ENCODE assay signal across 9 cellular contexts in the genomic region with DNA sequence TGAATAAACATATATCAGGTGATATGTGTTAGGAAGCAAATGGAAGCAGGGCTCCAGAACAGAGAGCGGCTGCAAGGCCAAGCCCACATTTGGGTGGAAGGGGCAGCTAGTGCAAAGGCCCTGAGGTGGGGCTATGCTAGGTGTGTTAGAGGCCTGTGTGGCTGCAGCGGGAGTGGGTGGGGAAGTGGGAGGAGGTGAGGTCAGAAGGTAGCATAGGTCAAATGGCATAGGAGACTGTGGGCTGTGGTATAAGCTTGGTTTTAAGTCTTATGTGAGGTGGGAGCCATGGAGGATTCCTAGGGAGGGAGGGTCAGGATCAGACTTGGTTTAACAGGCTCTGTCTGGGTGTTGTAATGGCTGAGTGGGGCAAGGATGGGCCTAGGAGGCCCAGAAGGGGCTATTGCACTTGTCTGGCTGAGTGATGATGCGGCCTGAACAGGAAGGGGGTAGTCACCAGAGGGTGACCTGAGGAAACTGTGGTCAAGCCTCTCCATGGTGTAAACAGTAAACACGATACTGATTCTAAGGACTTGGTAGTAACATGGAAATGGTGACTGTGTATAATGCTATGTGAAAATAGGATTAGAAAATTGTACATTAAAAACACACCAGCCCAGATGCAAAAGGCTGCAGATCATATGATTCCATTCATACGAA. TPM values are rescaled to one million over a fixed set of nuclear protein-coding genes. Genes with fewer than 3 reads are reported as not detected.
A peak's percentile ranks its signal among the peaks of the same experiment; 100 is the strongest.
DNase-seq lines count a peak whose midpoint lies in the region; ATAC-seq and TF ChIP-seq lines count a peak whose summit lies in the region.
"Had no signal": no experiment of that assay in that cellular context is flagged by ENCODE, and none has a peak within 500 bp of the region (broad histone marks: within the 10 kb centered on the region; RNA-seq: fewer than 3 reads in every experiment).

No MANE protein-coding gene starts in this region.

- DNase-seq in GM19240 (ENCODE audit: insufficient read length, low spot score) (peak; percentile 73), amniotic stem cell (lab: John Stamatoyannopoulos, UW) (peak; percentile 56), mucosa of descending colon (no peak), SIG-M5 (lab: John Stamatoyannopoulos, UW) (no peak), left lobe of liver (ENCODE audit: low spot score) (no peak)
- no peak for DNase-seq in naive thymus-derived CD4-positive, alpha-beta T cell

- H3K4me1 ChIP-seq in BLaER1 (peaks cover 98% of the 10 kb centered on the region), mucosa of descending colon (ENCODE audit: low read depth) (peaks cover 27% of the 10 kb centered on the region)
- no peaks in the 10 kb centered on the region for H3K4me1 ChIP-seq in naive thymus-derived CD4-positive, alpha-beta T cell (ENCODE audit: control insufficient read depth in 2 of 2, insufficient read depth in 2 of 2, low read length in 2 of 2)

- intact Hi-C loops in naive thymus-derived CD4-positive, alpha-beta T cell (cut with micrococcal nuclease), result no loop called here
- intact Hi-C loops in mucosa of descending colon (cut with DNase I, micrococcal nuclease), result no loop called here

- H4K20me1 ChIP-seq in BLaER1, result peaks cover 100% of the 10 kb centered on the region

- H3K27ac ChIP-seq in BLaER1, result peak overlapping the region; percentile 70
- H3K27ac ChIP-seq in naive thymus-derived CD4-positive, alpha-beta T cell (ENCODE audit: low read depth, low read length), result no peak overlapping the region
- H3K27ac ChIP-seq: KMS-11 had no signal

- H3K36me3 ChIP-seq in BLaER1 (peaks cover 36% of the 10 kb centered on the region), mucosa of descending colon (ENCODE audit: low read depth) (no peaks in the 10 kb centered on the region)
- no peaks in the 10 kb centered on the region for H3K36me3 ChIP-seq in naive thymus-derived CD4-positive, alpha-beta T cell (ENCODE audit: control insufficient read depth in 2 of 3, insufficient read depth in 3 of 3, low read length in 3 of 3)

- H3K9ac ChIP-seq in BLaER1, result peak overlapping the region; percentile 49
- H3K9ac ChIP-seq: KMS-11 had no signal

- no peaks in the 10 kb centered on the region for H3K27me3 Mint-ChIP-seq in naive thymus-derived CD4-positive, alpha-beta T cell

- no peak for TF ChIP-seq CTCF in mucosa of descending colon (IDR thresholded peaks at IDR 0.05)

- POLR2A ChIA-PET in naive thymus-derived CD4-positive, alpha-beta T cell (lab: Charles Lee), result no interaction called here

- peak overlapping the region in 1 of 10 donors; percentile 8 for H3K4me3 Mint-ChIP-seq in naive thymus-derived CD4-positive, alpha-beta T cell

- H3K4me3 ChIP-seq in BLaER1 (no peak overlapping the region), mucosa of descending colon (no peak overlapping the region)
- H3K4me3 ChIP-seq in naive thymus-derived CD4-positive, alpha-beta T cell (ENCODE audit: low read length), result no peak overlapping the region

- no peaks in the 10 kb centered on the region for H3K9me3 ChIP-seq in BLaER1
- no peaks in the 10 kb centered on the region for H3K9me3 ChIP-seq in naive thymus-derived CD4-positive, alpha-beta T cell (ENCODE audit: control insufficient read depth in 2 of 3, low read length in 3 of 3)
- no peaks in the 10 kb centered on the region for H3K9me3 ChIP-seq in mucosa of descending colon

- no peaks in the 10 kb centered on the region for H3K27me3 ChIP-seq in BLaER1
- H3K27me3 ChIP-seq in naive thymus-derived CD4-positive, alpha-beta T cell (ENCODE audit: control insufficient read depth in 2 of 2, insufficient read depth in 2 of 2, low read length in 2 of 2), result no peaks in the 10 kb centered on the region

- H3K27ac Mint-ChIP-seq in naive thymus-derived CD4-positive, alpha-beta T cell, result peak overlapping the region in 2 of 9 donors; percentile 4 to 26

- peaks cover 0 to 12% (median 2%) of the 10 kb centered on the region in 5 donors for H3K36me3 Mint-ChIP-seq in naive thymus-derived CD4-positive, alpha-beta T cell

- H3K4me1 Mint-ChIP-seq in naive thymus-derived CD4-positive, alpha-beta T cell, result peaks cover 25 to 39% (median 34%) of the 10 kb centered on the region in 7 donors

- ATAC-seq in HG03469 (IDR thresholded peaks at IDR 0.05; ENCODE audit: unreplicated experiment) (peak; percentile 72), mucosa of descending colon (no peak), left lobe of liver (no peak)
- ATAC-seq in naive thymus-derived CD4-positive, alpha-beta T cell, result peak; percentile 87

- no peaks in the 10 kb centered on the region for H3K9me3 Mint-ChIP-seq in naive thymus-derived CD4-positive, alpha-beta T cell

- peak overlapping the region; percentile 81 for H3K4me2 ChIP-seq in BLaER1
- H3K4me2 ChIP-seq: KMS-11 had no signal

- CTCF ChIA-PET in naive thymus-derived CD4-positive, alpha-beta T cell (lab: Charles Lee), result no interaction called here

RNA-seq across cellular contexts. Expression of gene RAI1, which starts 31.1 kb away (rescaled TPM):
- total RNA-seq in naive thymus-derived CD4-positive, alpha-beta T cell, result 10 to 100 TPM; 20.1 to 46.2 (median 23.6) TPM
- polyA plus RNA-seq in naive thymus-derived CD4-positive, alpha-beta T cell, result 1 to 10 TPM; 2.0 to 4.0 TPM
- total RNA-seq in mucosa of descending colon, result 10 to 100 TPM; 12.9 to 29.2 (median 17.0) TPM
- total RNA-seq in left lobe of liver, result 7.8 TPM

Comparison
In these comparisons a context has a peak if more than half of its experiments do, and no peak if none do; other contexts are left out.
1. DNase-seq: peak in GM19240 (single experiment) and amniotic stem cell (single experiment); none in naive thymus-derived CD4-positive, alpha-beta T cell (0 of 9), mucosa of descending colon (0 of 3), SIG-M5 (single experiment) and left lobe of liver (single experiment).
2. ATAC-seq: peak in HG03469 (single experiment) and naive thymus-derived CD4-positive, alpha-beta T cell (single experiment); none in mucosa of descending colon (single experiment) and left lobe of liver (single experiment).